ENCODE assay signal across 1 cellular context in the genomic region with DNA sequence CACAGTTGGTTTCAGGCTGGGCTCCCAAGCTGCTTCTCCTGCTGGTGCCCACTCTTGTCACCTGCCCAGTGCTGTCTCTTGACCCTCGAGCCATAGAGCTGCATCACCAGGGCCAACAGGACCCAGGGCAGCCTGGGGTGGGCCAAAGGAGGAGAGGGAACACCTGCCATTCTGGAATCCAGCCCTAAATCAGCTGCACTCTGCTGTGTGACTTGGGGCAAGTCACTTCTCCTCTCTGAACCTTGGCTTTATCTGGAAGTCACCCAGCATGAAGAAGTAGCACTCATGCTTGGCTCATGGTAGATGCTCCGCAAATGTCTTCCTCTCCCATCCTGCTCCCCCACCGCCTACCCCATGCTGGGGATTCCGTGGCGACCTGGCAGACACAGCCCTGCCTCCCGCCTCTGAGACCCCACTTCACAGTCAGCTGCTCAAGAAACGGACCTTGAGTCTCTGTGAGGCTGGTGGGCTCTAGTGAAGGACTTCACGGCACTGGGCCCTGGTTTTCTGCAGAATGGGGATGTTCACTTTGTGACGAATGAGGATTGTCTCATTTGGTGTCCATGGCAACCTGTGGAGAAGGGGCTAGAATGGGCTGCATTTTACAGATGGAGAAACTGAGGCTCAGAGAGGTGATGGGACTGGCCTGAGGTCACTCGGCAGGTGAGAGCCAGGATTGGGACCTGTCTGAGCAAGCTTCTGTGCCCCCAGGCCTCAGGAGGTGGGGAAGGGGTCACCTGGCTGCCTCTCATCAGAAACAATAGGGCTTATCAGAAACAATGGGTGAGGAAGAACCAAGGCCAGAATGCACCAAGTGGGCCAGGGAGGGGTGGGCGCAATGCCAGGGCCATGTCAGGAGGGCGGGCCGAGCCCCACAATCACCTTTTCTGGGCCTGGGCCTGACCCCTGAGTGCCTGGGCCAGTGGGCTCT.
TF ChIP-seq lines count a peak whose summit lies in the region.

No MANE protein-coding gene starts in this region.

TF ChIP-seq in IMR-90, 13 proteins besides CTCF, POLR2A, EP300 and RAD21 (continued from another document):
- TF ChIP-seq, protein P1, sequence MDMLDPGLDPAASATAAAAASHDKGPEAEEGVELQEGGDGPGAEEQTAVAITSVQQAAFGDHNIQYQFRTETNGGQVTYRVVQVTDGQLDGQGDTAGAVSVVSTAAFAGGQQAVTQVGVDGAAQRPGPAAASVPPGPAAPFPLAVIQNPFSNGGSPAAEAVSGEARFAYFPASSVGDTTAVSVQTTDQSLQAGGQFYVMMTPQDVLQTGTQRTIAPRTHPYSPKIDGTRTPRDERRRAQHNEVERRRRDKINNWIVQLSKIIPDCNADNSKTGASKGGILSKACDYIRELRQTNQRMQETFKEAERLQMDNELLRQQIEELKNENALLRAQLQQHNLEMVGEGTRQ (IDR thresholded peaks at IDR 0.05; ENCODE audit: low read depth, low read length), result no peak
- TF ChIP-seq MAFK (IDR thresholded peaks at IDR 0.05; ENCODE audit: low read depth, low read length), result no peak
TF ChIP-seq in IMR-90: peak in this region for 0.
